23 cellular contexts compared by ENCODE assay signal in genomic region chr7:98946389-98946788, GRCh38.
DNase-seq lines count a peak whose midpoint lies in the region; ATAC-seq, FAIRE-seq and TF ChIP-seq lines count a peak whose summit lies in the region.
"Had no signal": no experiment of that assay in that cellular context is flagged by ENCODE, and none has a peak within 500 bp of the region (broad histone marks: within the 10 kb centered on the region; RNA-seq: fewer than 3 reads in every experiment).

No MANE protein-coding gene starts in this region.

- no peak overlapping the region for H3K4ac ChIP-seq in H1 (replicated peaks; ENCODE audit: insufficient read length, low read depth, low read length)

- H3K9ac ChIP-seq in H1 (replicated peaks in 1 of 4; ENCODE audit: extremely low read depth in 1 of 4, low read depth in 3 of 4, low read length in 3 of 4): no peak overlapping the region

- H3K18ac ChIP-seq in H1 (ENCODE audit: extremely low read depth, low read length): no peak overlapping the region

- no peaks in the 10 kb centered on the region for H3K27me3 Mint-ChIP-seq in activated CD4-positive, alpha-beta T cell treated with anti-CD3 and anti-CD28 coated beads for 36 hours
- H3K27me3 Mint-ChIP-seq: CD4-positive, CD25-positive, alpha-beta regulatory T cell had no signal

- H2BK5ac ChIP-seq in H1 (ENCODE audit: low read depth, low read length): peak overlapping the region; percentile 89; the same call in 1 of the 2 replicates

- peaks cover 0 to 12% of the 10 kb centered on the region in 2 experiments for H4K20me1 ChIP-seq in H1 (replicated peaks in 1 of 2; ENCODE audit: control insufficient read depth in 1 of 2, insufficient read depth in 2 of 2, low read length in 2 of 2)

- H3K27me3 ChIP-seq in H1 (replicated peaks in 1 of 4; ENCODE audit: control insufficient read depth in 3 of 4, extremely low read depth in 1 of 4, insufficient read depth in 3 of 4, low read length in 3 of 4) (no peaks in the 10 kb centered on the region), breast epithelium (no peaks in the 10 kb centered on the region)
- H3K27me3 ChIP-seq: SJCRH30 had no signal

- H3K36me3 Mint-ChIP-seq in activated CD4-positive, alpha-beta T cell treated with anti-CD3 and anti-CD28 coated beads for 36 hours (ENCODE audit: low read depth): peaks cover 63% of the 10 kb centered on the region

- H3K4me3 ChIP-seq in HEK293 (ENCODE audit: low read depth, low read length) (no peak overlapping the region), H1 (ENCODE audit: extremely low read depth in 1 of 4, insufficient read depth in 2 of 4, low read depth in 3 of 4, low read length in 4 of 4) (no peak overlapping the region), breast epithelium (no peak overlapping the region)
- H3K4me3 ChIP-seq: A549, SJCRH30 had no signal

- H4K8ac ChIP-seq in H1 (ENCODE audit: extremely low read depth, insufficient read depth, low read length): no peak overlapping the region

- H3K4me1 Mint-ChIP-seq in activated CD4-positive, alpha-beta T cell treated with anti-CD3 and anti-CD28 coated beads for 36 hours: no peaks in the 10 kb centered on the region

- no peak overlapping the region for H3K4me2 ChIP-seq in H1 (ENCODE audit: insufficient read depth in 1 of 2, low read depth in 2 of 2, low read length in 2 of 2)
- H3K4me2 ChIP-seq: A549 had no signal

- no peak overlapping the region for H3K56ac ChIP-seq in H1 (replicated peaks; ENCODE audit: insufficient read length, low read depth, low read length)

- peaks cover 3% of the 10 kb centered on the region for H3K23me2 ChIP-seq in H1 (ENCODE audit: low read depth, low read length)

- 92% methylated on average over 8 of the region's 8 CpGs; no CpG with 5 or more reads in 1 of the 2 experiments for WGBS in H1 (ENCODE audit: extremely low coverage in 1 of 2, insufficient coverage in 1 of 2, insufficient read length in 1 of 2, insufficient replicate concordance in 2 of 2, low coverage in 1 of 2, low lambda C conversion rate in 2 of 2, missing lambda C conversion rate in 1 of 2), 2 experiments

- no peak for DNase-seq in GM12891 (ENCODE audit: insufficient read length, low spot score)
- no peak for DNase-seq in H1 (ENCODE audit: low read depth in 1 of 2, low spot score in 2 of 2)
- peak; percentile 84 for DNase-seq in mesenteric fat pad (ENCODE audit: low spot score)
- DNase-seq in breast epithelium (ENCODE audit: low spot score in 2 of 2): no peak
- DNase-seq in activated CD4-positive, alpha-beta T cell treated with anti-CD3 and anti-CD28 coated beads for 36 hours: no peak
- no peak for DNase-seq in KBM-7
- no peak for DNase-seq in NOMO-1 treated with DMSO at 0.1 percent for 48 hours (lab: John Stamatoyannopoulos, UW; ENCODE audit: unreplicated experiment)
- DNase-seq: CD4-positive, CD25-positive, alpha-beta regulatory T cell; EL; GF-D8; HFFc6; MV-4-11; NCI-H1694; NCI-H2081; NCI-H2171; NCI-H345; NCI-H524; OCI-M1; SJCRH30 had no signal

- no peak overlapping the region for H4K91ac ChIP-seq in H1 (replicated peaks; ENCODE audit: insufficient read length, low read length)

- peaks cover 0 to 6% of the 10 kb centered on the region in 2 experiments; a peak in 1 of 4 replicates for H3K79me2 ChIP-seq in H1 (ENCODE audit: control insufficient read depth in 1 of 2, insufficient read depth in 2 of 2, low read length in 2 of 2)

- TF ChIP-seq POLR2A in GM12891 (IDR thresholded peaks at IDR 0.05; ENCODE audit: low read depth, low read length): no peak
- TF ChIP-seq POLR2A in H1 (IDR thresholded peaks at IDR 0.05; ENCODE audit: control extremely low read depth in 1 of 2, low read depth in 2 of 2, low read length in 2 of 2): no peak
- no peak for TF ChIP-seq POLR2A in breast epithelium (IDR thresholded peaks at IDR 0.05)

- FAIRE-seq in GM12891 (lab: Jason Lieb, UNC) (peak; percentile 90), H1 (lab: Jason Lieb, UNC) (no peak)
- FAIRE-seq: A549, H54, RCC 7860 had no signal

- no peak overlapping the region for H2BK120ac ChIP-seq in H1 (replicated peaks; ENCODE audit: low read depth, low read length)

- H2BK20ac ChIP-seq in H1 (ENCODE audit: low read length): no peak overlapping the region

- H3K9me3 ChIP-seq in HEK293 (ENCODE audit: control insufficient read depth, insufficient read depth, low read depth, low read length) (no peaks in the 10 kb centered on the region), H1 (ENCODE audit: insufficient read depth in 2 of 2, low read depth in 1 of 2, low read length in 1 of 2) (no peaks in the 10 kb centered on the region), breast epithelium (no peaks in the 10 kb centered on the region)
- H3K9me3 ChIP-seq: A549, SJCRH30 had no signal

- H3K27ac ChIP-seq in HEK293 (ENCODE audit: extremely low read depth, low read depth, low read length) (no peak overlapping the region), H1 (ENCODE audit: low read depth, low read length) (no peak overlapping the region), breast epithelium (no peak overlapping the region)
- H3K27ac ChIP-seq: A549, SJCRH30 had no signal

- H2BK15ac ChIP-seq in H1 (ENCODE audit: low read length): no peak overlapping the region; the same call in 1 of the 2 replicates

- H2BK12ac ChIP-seq in H1 (ENCODE audit: low read depth, low read length): peak overlapping the region; percentile 68; the same call in 1 of the 2 replicates

- H2AFZ ChIP-seq in H1 (ENCODE audit: low read length): no peak overlapping the region

- no peak overlapping the region for H3K4me3 Mint-ChIP-seq in activated CD4-positive, alpha-beta T cell treated with anti-CD3 and anti-CD28 coated beads for 36 hours
- H3K4me3 Mint-ChIP-seq: CD4-positive, CD25-positive, alpha-beta regulatory T cell; HFFc6 had no signal

- intact Hi-C loops in breast epithelium (cut with DNase I; ENCODE audit: low total_unique reads): no loop called here
- intact Hi-C loops in activated CD4-positive, alpha-beta T cell treated with anti-CD3 and anti-CD28 coated beads for 36 hours (cut with DNase I, micrococcal nuclease): no loop called here

- H3K36me3 ChIP-seq in HEK293 (ENCODE audit: control insufficient read depth in 2 of 2, insufficient read depth in 1 of 2, low read length in 2 of 2) (peaks cover 37 to 93% of the 10 kb centered on the region in 2 experiments), H1 (ENCODE audit: control insufficient read depth in 2 of 4, insufficient read depth in 4 of 4, low read length in 3 of 4) (peaks cover 29 to 69% (median 50%) of the 10 kb centered on the region in 4 experiments), breast epithelium (peaks cover 8% of the 10 kb centered on the region)

- no peak overlapping the region for H4K5ac ChIP-seq in H1 (ENCODE audit: insufficient read length, low read depth, low read length)

- CTCF ChIA-PET in HEK293 (lab: Yijun Ruan, JAX) (no interaction called here), H1 (lab: Charles Lee; ENCODE audit: partially characterized antibody) (no interaction called here)
- CTCF ChIA-PET in activated CD4-positive, alpha-beta T cell treated with anti-CD3 and anti-CD28 coated beads for 36 hours (lab: Charles Lee): interaction anchor here (1.1 kb wide), 1 partner anchor 10 kb away, joined by 4 read pairs; no protein-coding TSS in a partner anchor

- TF ChIP-seq CTCF in HEK293 (tag by site-specific recombination; IDR thresholded peaks at IDR 0.05) (no peak), H1 (IDR thresholded peaks at IDR 0.05; ENCODE audit: control extremely low read depth in 1 of 3, insufficient read depth in 1 of 3, low read depth in 1 of 3, low read length in 3 of 3) (no peak), breast epithelium (IDR thresholded peaks at IDR 0.05) (no peak)

- H2AK5ac ChIP-seq in H1 (ENCODE audit: low read depth, low read length): no peak overlapping the region

- no peak overlapping the region for H3K14ac ChIP-seq in H1 (ENCODE audit: insufficient read length)

- H3K4me1 ChIP-seq in HEK293 (ENCODE audit: control insufficient read depth, insufficient read depth, low read length): no peaks in the 10 kb centered on the region
- H3K4me1 ChIP-seq in H1 (replicated peaks in 1 of 4; ENCODE audit: control insufficient read depth in 3 of 4, insufficient read depth in 4 of 4, low read length in 3 of 4): no peaks in the 10 kb centered on the region
- no peaks in the 10 kb centered on the region for H3K4me1 ChIP-seq in breast epithelium
- H3K4me1 ChIP-seq: A549, SJCRH30 had no signal

- no peak overlapping the region for H3K27ac Mint-ChIP-seq in activated CD4-positive, alpha-beta T cell treated with anti-CD3 and anti-CD28 coated beads for 36 hours
- H3K27ac Mint-ChIP-seq: HFFc6 had no signal

- no peak for ATAC-seq in activated CD4-positive, alpha-beta T cell treated with anti-CD3 and anti-CD28 coated beads for 36 hours
- ATAC-seq: A549 had no signal

- H3K79me1 ChIP-seq in H1 (ENCODE audit: low read depth, low read length): peaks cover 5% of the 10 kb centered on the region

- in situ Hi-C loops in KBM-7 (cut with MboI; ENCODE audit: low pct_unique_long_range_greater_than_20kb, low sequenced_read_pairs): no loop called here

- POLR2A ChIA-PET in HEK293 (lab: Yijun Ruan, JAX) (no interaction called here), H1 (lab: Charles Lee; ENCODE audit: partially characterized antibody) (no interaction called here)
- POLR2A ChIA-PET in activated CD4-positive, alpha-beta T cell treated with anti-CD3 and anti-CD28 coated beads for 36 hours (lab: Charles Lee): no interaction called here

- no peak for TF ChIP-seq EP300 in H1 (IDR thresholded peaks at IDR 0.05; ENCODE audit: borderline replicate concordance in 1 of 2, low read depth in 2 of 2, low read length in 2 of 2)

- TF ChIP-seq RAD21 in H1 (IDR thresholded peaks at IDR 0.05 in 1 of 2, conservative IDR thresholded peaks at IDR 0.05 in 1 of 2; ENCODE audit: low read depth in 2 of 2, low read length in 2 of 2): no peak

- H3K9me3 Mint-ChIP-seq in activated CD4-positive, alpha-beta T cell treated with anti-CD3 and anti-CD28 coated beads for 36 hours (ENCODE audit: low read depth): no peaks in the 10 kb centered on the region
- H3K9me3 Mint-ChIP-seq: CD4-positive, CD25-positive, alpha-beta regulatory T cell; HFFc6 had no signal

- no peak overlapping the region for H3K23ac ChIP-seq in H1 (ENCODE audit: insufficient read length)

TF ChIP-seq in GM12891, 5 proteins besides CTCF, POLR2A, EP300 and RAD21 (continues in another document):
- TF ChIP-seq TAF1 (IDR thresholded peaks at IDR 0.05; ENCODE audit: low read depth, low read length) (no peak), PAX5 (IDR thresholded peaks at IDR 0.05; ENCODE audit: insufficient read depth, low read length, severe bottlenecking) (no peak), POU2F2 (IDR thresholded peaks at IDR 0.05; ENCODE audit: low read depth, low read length) (no peak)

TF ChIP-seq in HEK293, 187 proteins besides CTCF, POLR2A, EP300 and RAD21 (continues in another document):
- TF ChIP-seq OVOL3 (tag by site-specific recombination; IDR thresholded peaks at IDR 0.05) (no peak), ZNF416 (tag by site-specific recombination; IDR thresholded peaks at IDR 0.05) (no peak)

TF ChIP-seq in H1, 55 proteins besides CTCF, POLR2A, EP300 and RAD21 (continues in another document):
- no peak for TF ChIP-seq FOSL1 (IDR thresholded peaks at IDR 0.05; ENCODE audit: insufficient read depth, low read depth, low read length)
- TF ChIP-seq TCF12 (IDR thresholded peaks at IDR 0.05; ENCODE audit: low read depth, low read length): no peak
- TF ChIP-seq BACH1 (IDR thresholded peaks at IDR 0.05; ENCODE audit: low read length): no peak
- no peak for TF ChIP-seq BCL11A (IDR thresholded peaks at IDR 0.05; ENCODE audit: low read depth in 2 of 2, low read length in 2 of 2)
- TF ChIP-seq KDM5A (IDR thresholded peaks at IDR 0.05; ENCODE audit: low read length): no peak
